20 cellular contexts compared by ENCODE assay signal in genomic region chr1:28595412-28596191, GRCh38. TPM values are rescaled to one million over a fixed set of nuclear protein-coding genes. Genes with fewer than 3 reads are reported as not detected.
"Had no signal": no experiment of that assay in that cellular context is flagged by ENCODE, and none has a peak within 500 bp of the region (broad histone marks: within the 10 kb centered on the region; RNA-seq: fewer than 3 reads in every experiment).

No MANE protein-coding gene starts in this region.

- H3K4me1 ChIP-seq: prostate gland had no signal

- H3K36me3 ChIP-seq: prostate gland had no signal

- ATAC-seq: right cardiac atrium had no signal

- H3K9me3 ChIP-seq: esophagus squamous epithelium, prostate gland had no signal

- DNase-seq: activated CD4-positive, alpha-beta T cell treated with anti-CD3 and anti-CD28 coated beads for 48 hours; activated gamma-delta T cell treated with Interleukin-2 at 50 U/mL for 16 hours; activated naive CD8-positive, alpha-beta T cell treated with anti-CD3 and anti-CD28 coated beads for 36 hours; central memory CD4-positive, alpha-beta T cell; cortex of kidney; effector CD4-positive, alpha-beta T cell; esophagus squamous epithelium; glutamatergic neuron; small intestine; stimulated activated CD4-positive, alpha-beta T cell treated with anti-CD3 and anti-CD28 coated beads, Interleukin-4, amount 100 ng/mL, for 4 hours; stimulated activated CD8-positive, alpha-beta memory T cell treated with anti-CD3 and anti-CD28 coated beads, Interleukin-4, amount 100 ng/mL, for 48 hours; stimulated activated naive CD4-positive, alpha-beta T cell treated with Interleukin-2 at 50 U/mL for 16 hours; T-helper 2 cell; trophoblast cell had no signal

- H3K27ac ChIP-seq: esophagus squamous epithelium, prostate gland had no signal

- H3K27me3 ChIP-seq: esophagus squamous epithelium had no signal

- H3K4me3 ChIP-seq: esophagus squamous epithelium, prostate gland had no signal

- FAIRE-seq: small intestine had no signal

RNA-seq across cellular contexts. Expression of gene RAB42, which starts 3.5 kb away (rescaled TPM):
- total RNA-seq: activated naive CD8-positive, alpha-beta T cell treated with anti-CD3 and anti-CD28 coated beads for 36 hours had no signal

RNA-seq across cellular contexts. Expression of gene RNU11, which starts 52.8 kb away (rescaled TPM):
- total RNA-seq: activated naive CD8-positive, alpha-beta T cell treated with anti-CD3 and anti-CD28 coated beads for 36 hours; esophagus squamous epithelium; fibroblast of villous mesenchyme; lower leg skin; mesenteric fat pad; omental fat pad; prostate gland; right cardiac atrium had no signal
- polyA plus RNA-seq: right cardiac atrium, small intestine had no signal
